In the genomic region with DNA sequence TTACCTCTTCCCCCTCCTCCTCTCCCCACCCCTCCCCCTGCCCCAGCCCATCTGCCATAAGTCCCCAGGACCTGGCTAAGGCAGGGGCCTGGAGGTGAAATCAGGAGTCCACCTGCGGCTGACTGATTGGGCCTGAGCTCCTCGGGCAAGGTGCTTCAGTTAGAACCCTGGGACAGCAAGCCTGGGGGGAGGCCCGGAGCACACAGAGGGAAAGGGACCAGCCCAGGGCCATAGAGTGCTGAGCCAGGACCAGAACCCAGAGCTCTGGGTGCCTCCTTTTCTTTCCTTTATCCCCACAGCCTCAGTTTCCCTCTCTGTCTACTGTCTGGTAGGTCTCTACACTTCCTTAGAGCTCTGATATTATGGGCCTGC, we compare ENCODE assay signal across 22 cellular contexts. TPM values are rescaled to one million over a fixed set of nuclear protein-coding genes. Genes with fewer than 3 reads are reported as not detected.
DNase-seq lines count a peak whose midpoint lies in the region; ATAC-seq, FAIRE-seq and TF ChIP-seq lines count a peak whose summit lies in the region.
"Had no signal": no experiment of that assay in that cellular context is flagged by ENCODE, and none has a peak within 500 bp of the region (broad histone marks: within the 10 kb centered on the region; RNA-seq: fewer than 3 reads in every experiment).

No MANE protein-coding gene starts in this region.

- peak; percentile 20 for ATAC-seq in GM18498 (IDR thresholded peaks at IDR 0.05; ENCODE audit: unreplicated experiment)
- peak; percentile 11 for ATAC-seq in GM21825 (IDR thresholded peaks at IDR 0.05; ENCODE audit: unreplicated experiment)
- ATAC-seq in GM21381 (IDR thresholded peaks at IDR 0.05; ENCODE audit: unreplicated experiment) = no peak
- ATAC-seq in GM21529 (IDR thresholded peaks at IDR 0.05; ENCODE audit: unreplicated experiment) = no peak
- ATAC-seq: upper lobe of right lung had no signal

- H3K36me3 ChIP-seq in small intestine (ENCODE audit: control insufficient read depth in 2 of 2, insufficient read depth in 2 of 2, low read length in 2 of 2) = no peaks in the 10 kb centered on the region
- H3K36me3 ChIP-seq: upper lobe of right lung had no signal

- no peak for FAIRE-seq in small intestine (lab: Jason Lieb, UNC)

- POLR2A ChIA-PET in activated CD4-positive, alpha-beta memory T cell treated with anti-CD3 and anti-CD28 coated beads, Interleukin-2, amount 10 ng/mL, durations not matched to agents 7 days and 5 days (lab: Charles Lee) = no interaction called here

- peaks cover 9% of the 10 kb centered on the region for H3K36me3 Mint-ChIP-seq in activated CD4-positive, alpha-beta memory T cell treated with anti-CD3 and anti-CD28 coated beads, Interleukin-2, amount 10 ng/mL, durations not matched to agents 7 days and 5 days (ENCODE audit: low read depth)
- H3K36me3 Mint-ChIP-seq in nephron progenitor cell (ENCODE audit: low read depth) = peaks cover 12% of the 10 kb centered on the region

- peaks cover 3% of the 10 kb centered on the region for H3K27me3 Mint-ChIP-seq in activated CD4-positive, alpha-beta memory T cell treated with anti-CD3 and anti-CD28 coated beads, Interleukin-2, amount 10 ng/mL, durations not matched to agents 7 days and 5 days
- peaks cover 11% of the 10 kb centered on the region for H3K27me3 Mint-ChIP-seq in nephron progenitor cell (ENCODE audit: low read depth, poor library complexity)

- peaks cover 19% of the 10 kb centered on the region for H3K9me3 Mint-ChIP-seq in activated CD4-positive, alpha-beta memory T cell treated with anti-CD3 and anti-CD28 coated beads, Interleukin-2, amount 10 ng/mL, durations not matched to agents 7 days and 5 days
- peaks cover 30% of the 10 kb centered on the region for H3K9me3 Mint-ChIP-seq in nephron progenitor cell

- no peaks in the 10 kb centered on the region for H3K4me1 ChIP-seq in small intestine (ENCODE audit: control insufficient read depth in 2 of 2, insufficient read depth in 1 of 2, low read depth in 1 of 2, low read length in 1 of 2)
- H3K4me1 ChIP-seq: upper lobe of right lung had no signal

- H3K4me3 Mint-ChIP-seq in activated CD4-positive, alpha-beta memory T cell treated with anti-CD3 and anti-CD28 coated beads, Interleukin-2, amount 10 ng/mL, durations not matched to agents 7 days and 5 days = no peak overlapping the region
- H3K4me3 Mint-ChIP-seq in nephron progenitor cell = no peak overlapping the region
- H3K4me3 Mint-ChIP-seq: activated T-cell treated with anti-CD3 and anti-CD28 coated beads, Interleukin-2, amount 50 U/mL, for 4 hours had no signal

- no peaks in the 10 kb centered on the region for H3K9me3 ChIP-seq in small intestine (ENCODE audit: control insufficient read depth, low read depth)

- H3K4me3 ChIP-seq in small intestine (ENCODE audit: low read depth in 1 of 2, low read length in 2 of 2) = no peak overlapping the region
- H3K4me3 ChIP-seq: hepatocyte, upper lobe of right lung had no signal

- CTCF ChIA-PET in activated CD4-positive, alpha-beta memory T cell treated with anti-CD3 and anti-CD28 coated beads, Interleukin-2, amount 10 ng/mL, durations not matched to agents 7 days and 5 days (lab: Charles Lee) = interaction anchor here (1.3 to 1.4 kb wide), 2 partner anchors 10 to 39 kb away, joined by 5 to 6 read pairs; no protein-coding TSS in a partner anchor

- DNase-seq in activated CD4-positive, alpha-beta memory T cell treated with anti-CD3 and anti-CD28 coated beads, Interleukin-2, amount 10 ng/mL, durations not matched to agents 7 days and 5 days = no peak
- no peak for DNase-seq in nephron progenitor cell
- no peak for DNase-seq in small intestine
- DNase-seq in mucosa of gallbladder (ENCODE audit: low spot score) = no peak
- DNase-seq: activated CD4-positive, alpha-beta T cell treated with anti-CD3 and anti-CD28 coated beads for 1 hour; amniotic stem cell; cerebellar nuclear complex; DMS53; kidney glomerular epithelial cell; midbrain; NCI-H1417 treated with DMSO at 0.1 percent for 48 hours; SHP77 treated with DMSO at 0.1 percent for 48 hours; T-helper 9 cell had no signal

- H3K27me3 ChIP-seq in small intestine (ENCODE audit: control insufficient read depth in 2 of 2, insufficient read depth in 2 of 2, low read length in 2 of 2) = no peaks in the 10 kb centered on the region
- H3K27me3 ChIP-seq: hepatocyte, upper lobe of right lung had no signal

- no peak for TF ChIP-seq CTCF in nephron progenitor cell (IDR thresholded peaks at IDR 0.05)

- peaks cover 21% of the 10 kb centered on the region for H3K4me1 Mint-ChIP-seq in activated CD4-positive, alpha-beta memory T cell treated with anti-CD3 and anti-CD28 coated beads, Interleukin-2, amount 10 ng/mL, durations not matched to agents 7 days and 5 days
- peaks cover 32% of the 10 kb centered on the region for H3K4me1 Mint-ChIP-seq in nephron progenitor cell

- peak overlapping the region; percentile 14 for H3K27ac Mint-ChIP-seq in activated CD4-positive, alpha-beta memory T cell treated with anti-CD3 and anti-CD28 coated beads, Interleukin-2, amount 10 ng/mL, durations not matched to agents 7 days and 5 days
- peak overlapping the region; percentile 74 for H3K27ac Mint-ChIP-seq in nephron progenitor cell

- H3K27ac ChIP-seq in small intestine (ENCODE audit: low read depth in 1 of 2, low read length in 1 of 2) = no peak overlapping the region
- H3K27ac ChIP-seq: C4-2B, hepatocyte, KMS-11, upper lobe of right lung had no signal

- 77 to 93% (median 87%) methylated on average over 3 of the region's 3 CpGs for WGBS in small intestine, 3 donors

RNA-seq across cellular contexts. Expression of gene VEGFA, which starts 35.7 kb away (rescaled TPM):
- total RNA-seq in activated CD4-positive, alpha-beta memory T cell treated with anti-CD3 and anti-CD28 coated beads, Interleukin-2, amount 10 ng/mL, durations not matched to agents 7 days and 5 days = 10 to 100 TPM; 48.1 to 49.5 TPM
- 100 to 1,000 TPM; 100 to 144 (median 107) TPM for polyA plus RNA-seq in small intestine
- total RNA-seq in mucosa of gallbladder = 420 TPM

RNA-seq across cellular contexts. Expression of gene MRPS18A, which starts 46.7 kb away (rescaled TPM):
- 10 to 100 TPM; 38.5 to 40.5 TPM for total RNA-seq in activated CD4-positive, alpha-beta memory T cell treated with anti-CD3 and anti-CD28 coated beads, Interleukin-2, amount 10 ng/mL, durations not matched to agents 7 days and 5 days
- polyA plus RNA-seq in small intestine = 100 to 1,000 TPM in 1 of 3 donors, 10 to 100 TPM in 2; 63.7 to 107 (median 66.5) TPM
- total RNA-seq in mucosa of gallbladder = 44.3 TPM

Comparison
In these comparisons a context has a peak if more than half of its experiments do, and no peak if none do; other contexts are left out.
1. ATAC-seq: peak in GM18498 (single experiment) and GM21825 (single experiment); none in GM21381 (single experiment) and GM21529 (single experiment).